In genomic region chr17:44314869-44315661, GRCh38 we compare ENCODE assay signal across 1 cellular context.
A peak's percentile ranks its signal among the peaks of the same experiment; 100 is the strongest.
TF ChIP-seq lines count a peak whose summit lies in the region.

No MANE protein-coding gene starts in this region.

TF ChIP-seq in A549, 52 proteins besides CTCF, POLR2A, EP300 and RAD21 (continued from another document):
- TF ChIP-seq CHD2 (IDR thresholded peaks at IDR 0.05; ENCODE audit: low read length, partially characterized antibody) (peak; percentile 78), E2F6 (IDR thresholded peaks at IDR 0.05; ENCODE audit: borderline replicate concordance, low read depth) (peak; percentile 52; the same call in 1 of the 2 replicates), MAZ (IDR thresholded peaks at IDR 0.05; ENCODE audit: borderline replicate concordance, low read depth, low read length) (no peak), REST (IDR thresholded peaks at IDR 0.05) (peak; percentile 60; the same call in 1 of the 2 replicates)
